17 cellular contexts compared by ENCODE assay signal in the genomic region with DNA sequence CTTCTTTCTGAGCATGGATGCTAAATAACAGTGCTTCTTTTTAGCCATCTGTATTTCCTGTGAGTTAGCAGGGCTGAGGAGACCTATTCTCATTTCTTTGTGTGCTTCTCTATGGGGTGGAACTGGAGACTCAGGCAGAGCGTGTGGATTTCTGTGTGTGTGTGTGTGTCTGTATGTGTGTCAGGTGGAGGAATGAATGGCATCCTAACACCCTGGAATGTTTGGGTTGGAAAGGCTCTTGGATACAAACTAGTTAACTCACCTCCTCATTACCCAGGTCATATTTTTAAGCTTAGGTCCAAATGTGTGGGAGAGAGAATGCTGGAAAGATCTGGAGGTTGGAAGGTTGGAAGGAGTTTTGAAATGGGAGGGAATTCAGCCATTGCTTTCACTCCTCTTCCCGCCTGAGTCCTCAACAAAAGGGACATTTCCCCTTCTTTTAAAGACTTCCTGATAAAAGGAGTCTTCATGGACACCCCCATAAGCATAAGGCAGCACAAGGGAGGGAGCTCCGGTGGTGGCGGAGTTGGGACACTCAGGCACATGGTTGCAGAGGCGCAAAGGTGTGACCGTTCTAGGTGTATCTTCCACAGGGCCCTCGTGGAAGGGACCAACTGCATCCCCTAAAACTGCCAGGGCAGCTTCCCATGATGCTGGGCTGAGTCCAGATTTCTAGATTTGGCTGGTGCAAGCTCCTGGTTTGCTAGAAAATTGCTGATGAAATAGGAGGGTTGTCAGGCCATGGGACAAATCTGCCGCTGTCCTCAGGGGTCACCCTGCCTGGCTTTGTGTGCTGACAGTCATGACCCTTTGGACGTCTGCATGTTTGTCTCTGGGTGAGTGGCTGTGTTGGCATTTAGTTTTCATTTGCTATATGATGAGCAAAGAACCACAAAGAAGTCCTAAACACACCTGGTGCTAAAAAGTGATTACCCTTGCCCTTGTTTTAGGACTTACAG. TPM values are rescaled to one million over a fixed set of nuclear protein-coding genes. Genes with fewer than 3 reads are reported as not detected.
"Had no signal": no experiment of that assay in that cellular context is flagged by ENCODE, and none has a peak within 500 bp of the region (broad histone marks: within the 10 kb centered on the region; RNA-seq: fewer than 3 reads in every experiment).

No MANE protein-coding gene starts in this region.

- DNase-seq: activated CD8-positive, alpha-beta memory T cell treated with anti-CD3 and anti-CD28 coated beads, Interleukin-2, amount 10 ng/mL, durations not matched to agents 7 days and 5 days; activated effector memory CD4-positive, alpha-beta T cell treated with anti-CD3 and anti-CD28 coated beads, Interleukin-2, amount 50 U/mL, for 16 hours; activated T-cell treated with anti-CD3 and anti-CD28 coated beads, Interleukin-2, amount 50 U/mL, for 4 hours; amygdala; esophagus squamous epithelium; foreskin keratinocyte; head of caudate nucleus; left ventricle myocardium superior; pancreas; right cardiac atrium; stimulated activated CD4-positive, alpha-beta T cell treated with anti-CD3 and anti-CD28 coated beads, Interleukin-2, amount 100 ng/mL, for 24 hours; stimulated activated naive CD4-positive, alpha-beta T cell; substantia nigra had no signal

- ATAC-seq: activated CD8-positive, alpha-beta memory T cell treated with anti-CD3 and anti-CD28 coated beads, Interleukin-2, amount 10 ng/mL, durations not matched to agents 7 days and 5 days; activated naive CD4-positive, alpha-beta T cell treated with anti-CD3 and anti-CD28 coated beads, Interleukin-2, amount 50 U/mL, for 72 hours; activated T-cell treated with anti-CD3 and anti-CD28 coated beads, Interleukin-2, amount 50 U/mL, for 4 hours; foreskin keratinocyte; left ventricle myocardium superior; pancreas; right cardiac atrium had no signal

- H3K4me3 ChIP-seq: esophagus squamous epithelium, pancreas, SK-N-MC had no signal

- H3K4me1 ChIP-seq: foreskin keratinocyte, pancreas had no signal

- H3K9me3 ChIP-seq: esophagus squamous epithelium, pancreas had no signal

- H3K36me3 ChIP-seq: esophagus squamous epithelium, pancreas had no signal

- H3K27me3 ChIP-seq: esophagus squamous epithelium, foreskin keratinocyte, pancreas had no signal

- H3K27ac ChIP-seq: esophagus squamous epithelium, foreskin keratinocyte, pancreas, SK-N-MC had no signal

- FAIRE-seq: endometrium, pancreas had no signal

RNA-seq across cellular contexts. Expression of a gene that starts 37.6 kb away (rescaled TPM):
- total RNA-seq: activated CD8-positive, alpha-beta memory T cell treated with anti-CD3 and anti-CD28 coated beads, Interleukin-2, amount 10 ng/mL, durations not matched to agents 7 days and 5 days; activated naive CD4-positive, alpha-beta T cell treated with anti-CD3 and anti-CD28 coated beads, Interleukin-2, amount 50 U/mL, for 72 hours; T-helper 2 cell treated with Interferon-gamma antibody and Interleukin-4, amounts not matched to agents 100 ng/mL and 5 ng/mL, for 36 hours had no signal

RNA-seq across cellular contexts. Expression of a gene that starts 54.9 kb away (rescaled TPM):
- total RNA-seq: foreskin keratinocyte had no signal
- polyA plus RNA-seq: foreskin keratinocyte had no signal
